ENCODE assay signal across 20 cellular contexts in the genomic region with DNA sequence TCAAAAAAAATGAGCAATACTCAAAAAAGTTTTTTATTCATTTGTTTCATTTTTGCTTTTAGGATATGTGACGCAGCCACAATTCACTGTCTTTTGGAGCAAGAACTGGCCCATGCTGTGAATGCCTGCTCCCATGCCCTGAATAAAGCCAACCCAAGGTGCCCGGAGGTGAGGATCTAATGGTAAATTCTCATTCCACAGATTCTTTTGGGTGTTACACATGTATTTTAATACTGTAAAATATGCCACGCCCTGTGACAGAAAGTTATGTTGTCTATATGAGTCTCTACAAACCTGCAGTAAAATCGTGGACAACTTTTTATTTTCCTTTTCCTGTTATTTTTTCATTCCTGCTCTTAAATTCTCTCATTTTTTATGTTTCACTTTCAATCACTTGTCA.
"Had no signal": no experiment of that assay in that cellular context is flagged by ENCODE, and none has a peak within 500 bp of the region (broad histone marks: within the 10 kb centered on the region; RNA-seq: fewer than 3 reads in every experiment).

No MANE protein-coding gene starts in this region.

- H3K9me3 ChIP-seq: colonic mucosa, esophagus muscularis mucosa, neutrophil, psoas muscle, right lobe of liver, suprapubic skin, thyroid gland had no signal

- ATAC-seq: left colon; left ventricle myocardium superior; naive thymus-derived CD4-positive, alpha-beta T cell; psoas muscle; right lobe of liver; stimulated activated effector memory CD8-positive, alpha-beta T cell treated with anti-CD3 and anti-CD28 coated beads, Interleukin-12 subunit alpha, Interleukin-12 subunit beta, amount 100 ng/mL, for 72 hours; stimulated activated naive CD8-positive, alpha-beta T cell treated with anti-CD3 and anti-CD28 coated beads, Interleukin-15, Interleukin-2, amounts not matched to agents 100 U/mL and 50 U/mL, for 24 hours had no signal

- H3K36me3 ChIP-seq: colonic mucosa, neutrophil, right lobe of liver had no signal

- H3K4me3 ChIP-seq: colonic mucosa, esophagus muscularis mucosa, lung, psoas muscle, right lobe of liver, suprapubic skin, thyroid gland had no signal

- H3K27me3 ChIP-seq: colonic mucosa, esophagus muscularis mucosa, neutrophil, right lobe of liver, suprapubic skin, thyroid gland had no signal

- DNase-seq: colonic mucosa; dermis blood vessel endothelial cell; effector CD4-positive, alpha-beta T cell; immature natural killer cell; kidney; left colon; left ventricle myocardium superior; naive thymus-derived CD4-positive, alpha-beta T cell; psoas muscle; retina; right lobe of liver; stimulated activated CD4-positive, alpha-beta T cell treated with anti-CD3 and anti-CD28 coated beads, Interleukin-4, amount 100 ng/mL, for 1 hour; stimulated activated CD8-positive, alpha-beta memory T cell treated with anti-CD3 and anti-CD28 coated beads, Interleukin-4, amount 100 ng/mL, for 48 hours; stimulated activated naive CD8-positive, alpha-beta T cell treated with anti-CD3 and anti-CD28 coated beads, Interleukin-15, Interleukin-2, amounts not matched to agents 100 U/mL and 50 U/mL, for 24 hours; thyroid gland had no signal

- H3K27ac ChIP-seq: colonic mucosa, esophagus muscularis mucosa, neutrophil, psoas muscle, right lobe of liver, suprapubic skin, thyroid gland had no signal

- H3K4me1 ChIP-seq: colonic mucosa, esophagus muscularis mucosa, psoas muscle, right lobe of liver, thyroid gland had no signal
